ENCODE assay signal across 8 cellular contexts in genomic region chr1:39268112-39268581, GRCh38.
A peak's percentile ranks its signal among the peaks of the same experiment; 100 is the strongest.
DNase-seq lines count a peak whose midpoint lies in the region; ATAC-seq and TF ChIP-seq lines count a peak whose summit lies in the region.

No MANE protein-coding gene starts in this region.

- H3K9me3 ChIP-seq in iPS-18a (ENCODE audit: control insufficient read depth, low read depth, low read length) (no peaks in the 10 kb centered on the region), gastrocnemius medialis (no peaks in the 10 kb centered on the region)

- H3K4me1 ChIP-seq in iPS-18a (ENCODE audit: control insufficient read depth, low read depth, low read length): peaks cover 52% of the 10 kb centered on the region
- peaks cover 54% of the 10 kb centered on the region in 2 donors for H3K4me1 ChIP-seq in gastrocnemius medialis

- CTCF ChIA-PET in MCF 10A (lab: Yijun Ruan, JAX): interaction anchor here (0.6 to 6.1 kb wide), 11 partner anchors 9 to 551 kb away, joined by 3 to 29 read pairs (median 4); no protein-coding TSS in a partner anchor

- H3K27me3 ChIP-seq in iPS-18a (ENCODE audit: control insufficient read depth, insufficient read depth, low read length): no peaks in the 10 kb centered on the region
- H3K27me3 ChIP-seq in gastrocnemius medialis: no peaks in the 10 kb centered on the region

- TF ChIP-seq POLR2A in gastrocnemius medialis (IDR thresholded peaks at IDR 0.05): no peak

- H3K27ac Mint-ChIP-seq in MCF 10A (ENCODE audit: low read depth, unreplicated experiment): peak overlapping the region; percentile 90

- TF ChIP-seq CTCF in GM12864 (IDR thresholded peaks at IDR 0.05; ENCODE audit: low read depth, low read length, missing control alignments) (no peak), MCF 10A (IDR thresholded peaks at IDR 0.05; ENCODE audit: unreplicated experiment) (no peak), gastrocnemius medialis (IDR thresholded peaks at IDR 0.05 in 4 of 5, conservative IDR thresholded peaks at IDR 0.05 in 1 of 5) (no peak)

- H3K9me3 Mint-ChIP-seq in MCF 10A (ENCODE audit: unreplicated experiment): no peaks in the 10 kb centered on the region

- in situ Hi-C loops in gastrocnemius medialis (cut with MboI; ENCODE audit: low sequenced_read_pairs in 4 of 4): loop anchor here in 2 of 4 donors (10.0 kb wide), 1 partner anchor 63 kb away; the partner anchor contains the start of gene MACF1 (in 2 of the 2)

- BruUV-seq in MCF 10A (replicated peaks; lab: Mats Ljungman, UMichigan): no TSS peak

- POLR2A ChIA-PET in MCF 10A (lab: Yijun Ruan, JAX): interaction anchor here (0.6 to 4.4 kb wide), 15 partner anchors 8 to 1962 kb away, joined by 3 to 33 read pairs (median 5); partner anchors contain the start of gene PABPC4

- H3K27ac ChIP-seq in iPS-18a (ENCODE audit: low read length) (peak overlapping the region; percentile 90), gastrocnemius medialis (peak overlapping the region; percentile 49 to 76 (median 70))

- H3K4me3 ChIP-seq in GM12864 (ENCODE audit: low read depth, low read length) (peak overlapping the region; percentile 30), iPS-18a (ENCODE audit: low read length) (peak overlapping the region; percentile 61), gastrocnemius medialis (peak overlapping the region; percentile 34 to 50 (median 43))

- peak; percentile 28 to 68 for ATAC-seq in gastrocnemius medialis
- ATAC-seq in GM21825 (IDR thresholded peaks at IDR 0.05; ENCODE audit: unreplicated experiment): no peak

- H3K4me1 Mint-ChIP-seq in MCF 10A (ENCODE audit: insufficient read depth, unreplicated experiment): peaks cover 46% of the 10 kb centered on the region

- H3K36me3 ChIP-seq in iPS-18a (ENCODE audit: control insufficient read depth, low read depth, low read length) (no peaks in the 10 kb centered on the region), gastrocnemius medialis (no peaks in the 10 kb centered on the region)

- H3K36me3 Mint-ChIP-seq in MCF 10A (ENCODE audit: insufficient read depth, unreplicated experiment): peaks cover 16% of the 10 kb centered on the region

- H3K4me3 Mint-ChIP-seq in MCF 10A (ENCODE audit: unreplicated experiment): peak overlapping the region; percentile 68

- H3K27me3 Mint-ChIP-seq in MCF 10A (ENCODE audit: insufficient read depth, unreplicated experiment): no peaks in the 10 kb centered on the region

- peak overlapping the region; percentile 67 for H3K9ac ChIP-seq in iPS-18a (ENCODE audit: low read length)

- DNase-seq in A172 (ENCODE audit: low spot score) (peak; percentile 74), GM12864 (ENCODE audit: low read depth) (no peak), NCI-H2227 treated with DMSO at 0.1 percent for 48 hours (lab: John Stamatoyannopoulos, UW) (peak; percentile 89), MCF 10A (ENCODE audit: unreplicated experiment) (peak; percentile 65), gastrocnemius medialis (peak in 1 of 2 donors; percentile 14), HT-29 (ENCODE audit: low spot score) (no peak)

- intact Hi-C loops in MCF 10A (cut with micrococcal nuclease) (loop anchor here (5.0 kb wide), 1 partner anchor 139 kb away; no protein-coding TSS in a partner anchor), gastrocnemius medialis (cut with DNase I; ENCODE audit: low total_unique reads) (no loop called here)

Comparison
In these comparisons a context has a peak if more than half of its experiments do, and no peak if none do; other contexts are left out.
1. DNase-seq: peak in A172 (single experiment), NCI-H2227 treated with DMSO at 0.1 percent for 48 hours (single experiment) and MCF 10A (single experiment); none in GM12864 (single experiment) and HT-29 (single experiment).
2. Peak in every context shown above with its lines, with median percentiles within 50 percentile points of each other: H3K4me3 ChIP-seq.